ENCODE assay signal across 8 cellular contexts in the genomic region with DNA sequence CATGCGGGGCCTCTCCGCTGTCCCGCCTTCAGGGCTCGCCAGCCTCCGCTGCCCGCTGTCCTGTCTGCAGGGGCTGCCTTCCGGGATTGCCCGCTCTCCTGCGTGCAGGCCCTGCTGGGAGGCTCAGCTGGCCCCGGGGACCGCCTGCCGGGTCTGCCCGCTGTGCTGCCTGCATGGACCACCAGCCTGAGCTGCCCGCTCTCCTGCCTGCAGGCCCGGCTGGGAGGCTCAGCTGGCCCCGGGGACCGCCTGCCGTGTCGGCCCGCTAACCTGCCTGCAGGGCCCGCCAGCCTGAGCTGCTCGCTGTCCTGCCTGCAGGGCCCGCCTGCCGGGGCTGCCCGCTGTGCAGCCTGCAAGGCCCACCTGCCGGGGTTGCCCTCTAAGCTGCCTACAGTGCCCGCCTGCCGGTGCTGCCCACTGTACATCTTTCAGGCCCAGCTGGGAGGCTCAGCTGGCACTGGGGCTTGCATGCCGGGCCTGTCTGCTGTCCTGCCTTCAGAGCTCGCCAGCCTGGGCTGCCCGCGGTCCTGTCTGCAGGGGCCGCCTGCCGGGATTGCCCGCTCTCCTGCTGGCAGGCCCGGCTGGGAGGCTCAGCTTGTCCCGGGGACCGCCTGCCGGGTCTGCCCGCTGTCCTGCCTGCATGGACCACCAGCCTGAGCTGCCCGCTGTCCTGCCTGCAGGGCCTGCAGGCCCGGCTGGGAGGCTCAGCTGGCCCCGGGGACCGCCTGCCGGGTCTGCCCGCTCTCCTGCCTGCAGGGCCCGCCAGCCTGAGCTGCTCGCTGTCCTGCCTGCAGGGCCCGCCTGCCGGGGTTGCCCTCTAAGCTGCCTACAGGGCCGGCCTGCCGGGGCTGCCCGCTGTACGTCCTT.
DNase-seq lines count a peak whose midpoint lies in the region; ATAC-seq, FAIRE-seq and TF ChIP-seq lines count a peak whose summit lies in the region.

No MANE protein-coding gene starts in this region.

- no peaks in the 10 kb centered on the region for H3K4me1 Mint-ChIP-seq in activated T-helper 17 cell treated with anti-CD3 and anti-CD28 coated beads, Interleukin-2, amount 50 U/mL, for 72 hours

- H3K36me3 Mint-ChIP-seq in activated T-helper 17 cell treated with anti-CD3 and anti-CD28 coated beads, Interleukin-2, amount 50 U/mL, for 72 hours (ENCODE audit: low read depth) = no peaks in the 10 kb centered on the region

- intact Hi-C loops in kidney (cut with DNase I) = no loop called here

- TF ChIP-seq CTCF in kidney (IDR thresholded peaks at IDR 0.05; ENCODE audit: borderline replicate concordance, extremely low read depth, insufficient read depth) = no peak

- peak; percentile 75 for DNase-seq in NCI-H1436 (lab: John Stamatoyannopoulos, UW)
- DNase-seq in kidney = peak; percentile 95
- peak; percentile 8 to 51 for DNase-seq in stimulated activated CD8-positive, alpha-beta memory T cell treated with anti-CD3 and anti-CD28 coated beads, Interleukin-15, amount 100 ng/mL, for 4 hours (ENCODE audit: low read depth in 2 of 2)
- no peak for DNase-seq in mesenteric fat pad (ENCODE audit: low spot score)
- DNase-seq in AG08396 (ENCODE audit: low spot score) = no peak

- no peak for FAIRE-seq in kidney (lab: Jason Lieb, UNC)

- no peaks in the 10 kb centered on the region for H3K4me1 ChIP-seq in kidney (ENCODE audit: control insufficient read depth in 1 of 2, insufficient read depth in 1 of 2, low read depth in 1 of 2, low read length in 2 of 2)

- H3K9ac ChIP-seq in kidney (ENCODE audit: low read length in 2 of 2) = no peak overlapping the region

- peak overlapping the region; percentile 91 for H3K4me3 Mint-ChIP-seq in activated T-helper 17 cell treated with anti-CD3 and anti-CD28 coated beads, Interleukin-2, amount 50 U/mL, for 72 hours

- no peak overlapping the region for H3K27ac ChIP-seq in kidney (ENCODE audit: low read depth in 2 of 2, low read length in 2 of 2)

- no peaks in the 10 kb centered on the region for H3K27me3 Mint-ChIP-seq in activated T-helper 17 cell treated with anti-CD3 and anti-CD28 coated beads, Interleukin-2, amount 50 U/mL, for 72 hours

- peak overlapping the region; percentile 93 for H3K27ac Mint-ChIP-seq in activated T-helper 17 cell treated with anti-CD3 and anti-CD28 coated beads, Interleukin-2, amount 50 U/mL, for 72 hours

- peaks cover 15% of the 10 kb centered on the region for H3K9me3 Mint-ChIP-seq in activated T-helper 17 cell treated with anti-CD3 and anti-CD28 coated beads, Interleukin-2, amount 50 U/mL, for 72 hours

- ATAC-seq in GM18868 (IDR thresholded peaks at IDR 0.05; ENCODE audit: unreplicated experiment) (peak; percentile 37), HG03159 (IDR thresholded peaks at IDR 0.05; ENCODE audit: unreplicated experiment) (no peak)
- ATAC-seq in activated T-helper 17 cell treated with anti-CD3 and anti-CD28 coated beads, Interleukin-2, amount 50 U/mL, for 72 hours (replicated peaks) = peak; percentile 75

- no peaks in the 10 kb centered on the region for H3K36me3 ChIP-seq in kidney (ENCODE audit: control insufficient read depth in 1 of 2, insufficient read depth in 2 of 2, low read length in 2 of 2)

- H3K4me3 ChIP-seq in kidney (ENCODE audit: low read length in 2 of 2) = peak overlapping the region in 1 of 2 donors; percentile 19

- H3K9me3 ChIP-seq in kidney (ENCODE audit: control insufficient read depth in 1 of 2, low read length in 2 of 2) = peaks cover 9 to 49% of the 10 kb centered on the region in 2 donors

Comparison
In these comparisons a context has a peak if more than half of its experiments do, and no peak if none do; other contexts are left out.
1. DNase-seq: peak in NCI-H1436 (single experiment), kidney (single experiment) and stimulated activated CD8-positive, alpha-beta memory T cell treated with anti-CD3 and anti-CD28 coated beads, Interleukin-15, amount 100 ng/mL, for 4 hours (2 of 2); none in mesenteric fat pad (single experiment) and AG08396 (single experiment).